In the genomic region with DNA sequence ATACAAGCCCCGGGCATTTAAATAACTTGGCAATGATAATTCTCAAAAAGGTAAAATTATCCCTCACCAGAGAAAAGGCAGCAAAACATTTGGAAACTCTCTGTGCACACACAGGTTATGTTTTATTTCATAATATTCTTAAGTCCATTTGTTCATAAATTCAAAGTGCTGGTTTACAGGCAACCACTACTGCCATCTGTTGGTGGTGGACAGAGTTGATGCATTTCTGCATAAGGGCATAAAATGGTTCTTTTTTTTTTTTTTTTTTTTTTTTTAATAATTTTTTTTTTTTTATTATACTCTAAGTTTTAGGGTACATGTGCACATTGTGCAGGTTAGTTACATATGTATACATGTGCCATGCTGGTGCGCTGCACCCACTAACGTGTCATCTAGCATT, we compare ENCODE assay signal across 8 cellular contexts. TPM values are rescaled to one million over a fixed set of nuclear protein-coding genes. Genes with fewer than 3 reads are reported as not detected.
A peak's percentile ranks its signal among the peaks of the same experiment; 100 is the strongest.
DNase-seq lines count a peak whose midpoint lies in the region; ATAC-seq, FAIRE-seq and TF ChIP-seq lines count a peak whose summit lies in the region.

No MANE protein-coding gene starts in this region.

- H3K4me3 Mint-ChIP-seq in activated CD4-positive, alpha-beta T cell treated with anti-CD3 and anti-CD28 coated beads for 36 hours = no peak overlapping the region

- H3K27ac ChIP-seq in fibroblast of lung (ENCODE audit: insufficient read depth, low read length) = no peak overlapping the region

- DNase-seq in D721Med (ENCODE audit: insufficient read length, low spot score) (no peak), HS-27A (ENCODE audit: low read depth) (peak; percentile 14), fibroblast of lung (ENCODE audit: low read depth in 2 of 2) (peak; percentile 51 to 87), NCI-H2171 (lab: John Stamatoyannopoulos, UW) (no peak)
- DNase-seq in activated CD4-positive, alpha-beta T cell treated with anti-CD3 and anti-CD28 coated beads for 36 hours = peak; percentile 77
- peak; percentile 36 to 73 (median 64) for DNase-seq in stimulated activated CD4-positive, alpha-beta T cell treated with anti-CD3 and anti-CD28 coated beads, Interleukin-12 subunit alpha, Interleukin-12 subunit beta, amount 100 ng/mL, for 48 hours (ENCODE audit: low read depth in 2 of 3, low spot score in 1 of 3)

- H4K20me1 ChIP-seq in fibroblast of lung (ENCODE audit: control insufficient read depth, extremely low read depth, insufficient read depth, low read length) = no peaks in the 10 kb centered on the region

- peak overlapping the region; percentile 9 for H3K27ac Mint-ChIP-seq in activated CD4-positive, alpha-beta T cell treated with anti-CD3 and anti-CD28 coated beads for 36 hours

- peaks cover 11% of the 10 kb centered on the region for H3K4me1 Mint-ChIP-seq in activated CD4-positive, alpha-beta T cell treated with anti-CD3 and anti-CD28 coated beads for 36 hours

- peaks cover 10% of the 10 kb centered on the region for H3K9me3 Mint-ChIP-seq in activated CD4-positive, alpha-beta T cell treated with anti-CD3 and anti-CD28 coated beads for 36 hours (ENCODE audit: low read depth)

- H3K36me3 ChIP-seq in fibroblast of lung (ENCODE audit: control insufficient read depth, insufficient read depth, low read length) = no peaks in the 10 kb centered on the region

- no peak for FAIRE-seq in D721Med (lab: Jason Lieb, UNC)

- TF ChIP-seq CTCF in D721Med (IDR thresholded peaks at IDR 0.05; ENCODE audit: insufficient read depth, missing control alignments) (peak; percentile 43), fibroblast of lung (conservative IDR thresholded peaks at IDR 0.05 in 1 of 2, IDR thresholded peaks at IDR 0.05 in 1 of 2; ENCODE audit: low read depth in 1 of 2, low read length in 2 of 2) (peak; percentile 62 to 75)

- no peak overlapping the region for H3K4me2 ChIP-seq in fibroblast of lung (ENCODE audit: extremely low read depth, insufficient read depth, low read length)

- POLR2A ChIA-PET in activated CD4-positive, alpha-beta T cell treated with anti-CD3 and anti-CD28 coated beads for 36 hours (lab: Charles Lee) = no interaction called here

- no peak overlapping the region for H3K9ac ChIP-seq in fibroblast of lung (ENCODE audit: insufficient read depth, low read length)

- no peak overlapping the region for H2AFZ ChIP-seq in fibroblast of lung (ENCODE audit: low read length)

- intact Hi-C loops in activated CD4-positive, alpha-beta T cell treated with anti-CD3 and anti-CD28 coated beads for 36 hours (cut with DNase I, micrococcal nuclease) = loop anchor here in 1 of 2 experiments (5.0 kb wide), 1 partner anchor 50 kb away; no protein-coding TSS in a partner anchor

- no peaks in the 10 kb centered on the region for H3K79me2 ChIP-seq in fibroblast of lung (ENCODE audit: control insufficient read depth, insufficient read depth, low read length)

- no peaks in the 10 kb centered on the region for H3K27me3 ChIP-seq in fibroblast of lung (ENCODE audit: control insufficient read depth, insufficient read depth, low read length)

- H3K4me1 ChIP-seq in fibroblast of lung (ENCODE audit: control insufficient read depth, extremely low read depth, insufficient read depth, low read length) = no peaks in the 10 kb centered on the region

- peaks cover 10% of the 10 kb centered on the region for H3K36me3 Mint-ChIP-seq in activated CD4-positive, alpha-beta T cell treated with anti-CD3 and anti-CD28 coated beads for 36 hours (ENCODE audit: low read depth)

- CTCF ChIA-PET in activated CD4-positive, alpha-beta T cell treated with anti-CD3 and anti-CD28 coated beads for 36 hours (lab: Charles Lee) = interaction anchor here (0.9 to 1.1 kb wide), 2 partner anchors 11 to 20 kb away, joined by 3 read pairs; no protein-coding TSS in a partner anchor

- peak; percentile 65 for ATAC-seq in activated CD4-positive, alpha-beta T cell treated with anti-CD3 and anti-CD28 coated beads for 36 hours
- ATAC-seq in activated CD4-positive, CD25-positive, alpha-beta regulatory T cell treated with anti-CD3 and anti-CD28 coated beads, Interleukin-2, amount 50 U/mL, for 24 hours = no peak
- ATAC-seq in GM18870 (IDR thresholded peaks at IDR 0.05; ENCODE audit: unreplicated experiment) = no peak

- H3K27me3 Mint-ChIP-seq in activated CD4-positive, alpha-beta T cell treated with anti-CD3 and anti-CD28 coated beads for 36 hours = no peaks in the 10 kb centered on the region

- H3K9me3 ChIP-seq in fibroblast of lung (ENCODE audit: control insufficient read depth, insufficient read depth, low read depth, low read length) = no peaks in the 10 kb centered on the region

- no peak overlapping the region for H3K4me3 ChIP-seq in fibroblast of lung (replicated peaks in 1 of 4; ENCODE audit: control extremely low read depth in 1 of 4, insufficient read depth in 1 of 4, low read depth in 3 of 4, low read length in 4 of 4)

RNA-seq across cellular contexts. Expression of a gene that starts 31.5 kb away (rescaled TPM):
- total RNA-seq in activated CD4-positive, alpha-beta T cell treated with anti-CD3 and anti-CD28 coated beads for 36 hours = 10 to 100 TPM; 50.0 to 65.1 TPM
- not detected in 2 replicates for total RNA-seq in fibroblast of lung
- polyA plus RNA-seq in fibroblast of lung = not detected in 2 replicates
- not detected in 2 replicates for polyA plus RNA-seq in fibroblast of lung (2012)
- not detected in 2 replicates for polyA minus RNA-seq in fibroblast of lung (ENCODE audit: low replicate concordance)

Comparison
In these comparisons a context has a peak if more than half of its experiments do, and no peak if none do; other contexts are left out.
1. DNase-seq: peak in HS-27A (single experiment), activated CD4-positive, alpha-beta T cell treated with anti-CD3 and anti-CD28 coated beads for 36 hours (single experiment), fibroblast of lung (2 of 2) and stimulated activated CD4-positive, alpha-beta T cell treated with anti-CD3 and anti-CD28 coated beads, Interleukin-12 subunit alpha, Interleukin-12 subunit beta, amount 100 ng/mL, for 48 hours (3 of 3); none in D721Med (single experiment) and NCI-H2171 (single experiment).
2. RNA of a gene that starts 31.5 kb away (total RNA-seq): 50.0 to 65.1 TPM in activated CD4-positive, alpha-beta T cell treated with anti-CD3 and anti-CD28 coated beads for 36 hours; not detected in fibroblast of lung; every median in the first group is over 10 times any median in the second.